1 cellular context compared by ENCODE assay signal in the genomic region with DNA sequence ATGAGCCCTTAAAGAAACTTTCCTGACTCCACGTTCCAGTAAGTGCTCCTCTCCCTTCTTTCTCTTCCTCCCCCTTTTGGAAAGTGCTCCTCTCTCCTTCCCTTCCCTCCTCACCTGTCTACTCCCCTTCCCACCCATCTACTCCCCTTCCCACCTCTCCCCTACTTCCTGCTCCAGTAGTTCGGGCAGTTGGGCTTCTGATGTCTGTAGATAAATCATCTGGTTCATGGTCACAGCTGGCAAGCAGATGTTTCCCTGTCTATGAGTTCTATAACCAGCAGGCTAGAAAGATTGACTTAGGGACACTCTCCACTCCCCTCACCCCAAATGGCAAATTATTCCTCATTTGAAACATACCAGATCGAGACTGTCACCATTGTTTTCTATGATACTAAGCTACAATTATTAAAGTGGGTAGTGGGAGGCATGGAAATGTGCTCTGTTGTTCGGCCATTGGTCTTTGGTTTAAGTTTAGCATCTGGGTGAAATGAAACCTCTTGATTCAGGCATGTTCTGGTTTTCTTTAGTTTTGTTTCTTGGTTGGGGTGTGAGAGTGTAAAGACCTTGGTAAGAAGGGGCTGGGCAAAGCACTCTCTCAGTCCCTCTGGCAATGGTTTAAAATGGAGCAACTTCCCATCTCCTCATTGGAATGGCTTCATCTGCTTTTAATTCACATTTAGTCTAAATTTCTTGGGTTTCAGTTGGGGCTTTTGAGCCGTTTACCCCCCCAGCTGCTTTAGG.
A peak's percentile ranks its signal among the peaks of the same experiment; 100 is the strongest.
TF ChIP-seq lines count a peak whose summit lies in the region.

No MANE protein-coding gene starts in this region.

TF ChIP-seq in K562, 482 proteins besides CTCF, POLR2A, EP300 and RAD21 (continued from another document):
- TF ChIP-seq, protein P1, sequence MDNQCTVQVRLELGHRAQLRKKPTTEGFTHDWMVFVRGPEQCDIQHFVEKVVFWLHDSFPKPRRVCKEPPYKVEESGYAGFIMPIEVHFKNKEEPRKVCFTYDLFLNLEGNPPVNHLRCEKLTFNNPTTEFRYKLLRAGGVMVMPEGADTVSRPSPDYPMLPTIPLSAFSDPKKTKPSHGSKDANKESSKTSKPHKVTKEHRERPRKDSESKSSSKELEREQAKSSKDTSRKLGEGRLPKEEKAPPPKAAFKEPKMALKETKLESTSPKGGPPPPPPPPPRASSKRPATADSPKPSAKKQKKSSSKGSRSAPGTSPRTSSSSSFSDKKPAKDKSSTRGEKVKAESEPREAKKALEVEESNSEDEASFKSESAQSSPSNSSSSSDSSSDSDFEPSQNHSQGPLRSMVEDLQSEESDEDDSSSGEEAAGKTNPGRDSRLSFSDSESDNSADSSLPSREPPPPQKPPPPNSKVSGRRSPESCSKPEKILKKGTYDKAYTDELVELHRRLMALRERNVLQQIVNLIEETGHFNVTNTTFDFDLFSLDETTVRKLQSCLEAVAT (IDR thresholded peaks at IDR 0.05) = no peak
- TF ChIP-seq PBX2 (CRISPR knock-in tag; IDR thresholded peaks at IDR 0.05; ENCODE audit: low read depth) (no peak), PBX2 (tag; conservative IDR thresholded peaks at IDR 0.05; ENCODE audit: low read depth) (peak; percentile 55), NR1H2 (CRISPR knock-in tag; IDR thresholded peaks at IDR 0.05) (no peak), ZNF12 (CRISPR knock-in tag; IDR thresholded peaks at IDR 0.05) (no peak), ZNF764 (CRISPR knock-in tag; IDR thresholded peaks at IDR 0.05; ENCODE audit: low read depth) (no peak), RBM39 (optimal IDR thresholded peaks at IDR 0.05; ENCODE audit: low read depth, low read length) (no peak)
- TF ChIP-seq, protein P2, sequence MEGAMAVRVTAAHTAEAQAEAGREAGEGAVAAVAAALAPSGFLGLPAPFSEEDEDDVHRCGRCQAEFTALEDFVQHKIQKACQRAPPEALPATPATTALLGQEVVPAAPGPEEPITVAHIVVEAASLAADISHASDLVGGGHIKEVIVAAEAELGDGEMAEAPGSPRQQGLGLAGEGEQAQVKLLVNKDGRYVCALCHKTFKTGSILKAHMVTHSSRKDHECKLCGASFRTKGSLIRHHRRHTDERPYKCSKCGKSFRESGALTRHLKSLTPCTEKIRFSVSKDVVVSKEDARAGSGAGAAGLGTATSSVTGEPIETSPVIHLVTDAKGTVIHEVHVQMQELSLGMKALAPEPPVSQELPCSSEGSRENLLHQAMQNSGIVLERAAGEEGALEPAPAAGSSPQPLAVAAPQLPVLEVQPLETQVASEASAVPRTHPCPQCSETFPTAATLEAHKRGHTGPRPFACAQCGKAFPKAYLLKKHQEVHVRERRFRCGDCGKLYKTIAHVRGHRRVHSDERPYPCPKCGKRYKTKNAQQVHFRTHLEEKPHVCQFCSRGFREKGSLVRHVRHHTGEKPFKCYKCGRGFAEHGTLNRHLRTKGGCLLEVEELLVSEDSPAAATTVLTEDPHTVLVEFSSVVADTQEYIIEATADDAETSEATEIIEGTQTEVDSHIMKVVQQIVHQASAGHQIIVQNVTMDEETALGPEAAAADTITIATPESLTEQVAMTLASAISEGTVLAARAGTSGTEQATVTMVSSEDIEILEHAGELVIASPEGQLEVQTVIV (CRISPR knock-in tag; IDR thresholded peaks at IDR 0.05; ENCODE audit: borderline replicate concordance) = no peak
TF ChIP-seq in K562: peak in this region for 11.
